Comparison of ENCODE assay signal across 10 cellular contexts in the genomic region with DNA sequence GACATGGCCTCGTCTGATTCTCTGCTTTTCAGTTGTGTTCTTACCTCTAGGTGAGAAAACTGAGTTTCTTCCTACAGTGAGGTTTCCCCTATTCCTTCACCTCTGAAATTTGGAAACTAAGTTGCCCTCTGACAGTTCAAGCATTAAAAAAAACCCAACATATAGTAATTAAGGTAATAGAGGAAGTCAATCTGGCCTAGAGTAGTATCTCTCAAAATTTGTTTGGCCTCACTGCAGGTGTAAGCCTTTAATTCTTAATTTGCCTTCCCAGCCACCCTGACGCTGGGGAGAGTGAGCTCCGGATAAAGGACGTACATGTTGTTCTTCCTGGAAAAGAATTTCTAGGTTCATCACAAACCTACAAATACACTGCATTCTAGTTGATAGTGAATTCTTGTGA. TPM values are rescaled to one million over a fixed set of nuclear protein-coding genes. Genes with fewer than 3 reads are reported as not detected.
DNase-seq lines count a peak whose midpoint lies in the region; ATAC-seq and TF ChIP-seq lines count a peak whose summit lies in the region.
"Had no signal": no experiment of that assay in that cellular context is flagged by ENCODE, and none has a peak within 500 bp of the region (broad histone marks: within the 10 kb centered on the region; RNA-seq: fewer than 3 reads in every experiment).

No MANE protein-coding gene starts in this region.

- H3K27me3 ChIP-seq in breast epithelium: no peaks in the 10 kb centered on the region

- DNase-seq in MCF 10A (ENCODE audit: unreplicated experiment) (no peak), breast epithelium (ENCODE audit: low spot score in 2 of 2) (no peak), SK-N-MC (ENCODE audit: low read depth, low spot score) (no peak), glutamatergic neuron (no peak), type B pancreatic cell (ENCODE audit: extremely low spot score, unreplicated experiment) (no peak)
- no peak for DNase-seq in effector CD4-positive, alpha-beta T cell
- DNase-seq: NCI-H446, substantia nigra had no signal

- CTCF ChIA-PET in MCF 10A (lab: Yijun Ruan, JAX): interaction anchor here (0.5 to 1.4 kb wide), 4 partner anchors 60 to 119 kb away, joined by 3 to 6 read pairs (median 4); a partner anchor contains a TSS

- BruUV-seq in MCF 10A (replicated peaks; lab: Mats Ljungman, UMichigan): no TSS peak

- no peak overlapping the region for H3K27ac Mint-ChIP-seq in MCF 10A (ENCODE audit: low read depth, unreplicated experiment)
- no peak overlapping the region for H3K27ac Mint-ChIP-seq in glutamatergic neuron (ENCODE audit: unreplicated experiment)
- H3K27ac Mint-ChIP-seq in type B pancreatic cell: peak overlapping the region; percentile 18

- H3K27ac ChIP-seq in breast epithelium: no peak overlapping the region
- peak overlapping the region; percentile 93; the same call in 1 of the 2 replicates for H3K27ac ChIP-seq in SK-N-MC

- TF ChIP-seq CTCF in MCF 10A (IDR thresholded peaks at IDR 0.05; ENCODE audit: unreplicated experiment) (no peak), breast epithelium (IDR thresholded peaks at IDR 0.05) (no peak), glutamatergic neuron (IDR thresholded peaks at IDR 0.05; ENCODE audit: partially characterized antibody, unreplicated experiment) (no peak), type B pancreatic cell (conservative IDR thresholded peaks at IDR 0.05) (no peak)

- ATAC-seq in HG02938 (IDR thresholded peaks at IDR 0.05; ENCODE audit: unreplicated experiment) (no peak), HG03378 (IDR thresholded peaks at IDR 0.05; ENCODE audit: unreplicated experiment) (no peak)

- H3K36me3 Mint-ChIP-seq in MCF 10A (ENCODE audit: insufficient read depth, unreplicated experiment): peaks cover 67% of the 10 kb centered on the region
- H3K36me3 Mint-ChIP-seq in glutamatergic neuron (ENCODE audit: unreplicated experiment): no peaks in the 10 kb centered on the region
- peaks cover 47% of the 10 kb centered on the region for H3K36me3 Mint-ChIP-seq in type B pancreatic cell

- H3K9ac ChIP-seq in SK-N-MC (ENCODE audit: insufficient read length): peak overlapping the region; percentile 80

- H3K4me1 Mint-ChIP-seq in MCF 10A (ENCODE audit: insufficient read depth, unreplicated experiment) (peaks cover 18% of the 10 kb centered on the region), glutamatergic neuron (ENCODE audit: low read depth, unreplicated experiment) (peaks cover 5% of the 10 kb centered on the region), type B pancreatic cell (ENCODE audit: unreplicated experiment) (peaks cover 38% of the 10 kb centered on the region)

- H3K36me3 ChIP-seq in breast epithelium (no peaks in the 10 kb centered on the region), SK-N-MC (ENCODE audit: insufficient read depth, low read length) (peaks cover 73% of the 10 kb centered on the region)

- no peaks in the 10 kb centered on the region for H3K9me3 Mint-ChIP-seq in MCF 10A (ENCODE audit: unreplicated experiment)
- no peaks in the 10 kb centered on the region for H3K9me3 Mint-ChIP-seq in glutamatergic neuron (ENCODE audit: unreplicated experiment)
- no peaks in the 10 kb centered on the region for H3K9me3 Mint-ChIP-seq in type B pancreatic cell

- H3K4me3 ChIP-seq in breast epithelium: no peak overlapping the region
- peak overlapping the region; percentile 85 for H3K4me3 ChIP-seq in SK-N-MC

- H3K4me1 ChIP-seq in breast epithelium: peaks cover 0 to 2% of the 10 kb centered on the region in 2 donors

- H3K9me3 ChIP-seq in breast epithelium (no peaks in the 10 kb centered on the region), SK-N-MC (ENCODE audit: low read depth, low read length) (no peaks in the 10 kb centered on the region)

- intact Hi-C loops in MCF 10A (cut with micrococcal nuclease) (loop anchor here (10.0 kb wide), 1 partner anchor 66 kb away; a partner anchor contains a TSS), breast epithelium (cut with DNase I; ENCODE audit: low total_unique reads) (loop anchor here (2.0 to 5.0 kb wide), 2 partner anchors 41 to 84 kb away; no protein-coding TSS in a partner anchor)

- no peaks in the 10 kb centered on the region for H3K27me3 Mint-ChIP-seq in MCF 10A (ENCODE audit: insufficient read depth, unreplicated experiment)
- peaks cover 4% of the 10 kb centered on the region for H3K27me3 Mint-ChIP-seq in glutamatergic neuron (ENCODE audit: unreplicated experiment)
- no peaks in the 10 kb centered on the region for H3K27me3 Mint-ChIP-seq in type B pancreatic cell

- no peak for TF ChIP-seq POLR2A in breast epithelium (IDR thresholded peaks at IDR 0.05)

- POLR2A ChIA-PET in MCF 10A (lab: Yijun Ruan, JAX): interaction anchor here (0.7 kb wide), 1 partner anchor 13 kb away, joined by 3 read pairs; no protein-coding TSS in a partner anchor

- H3K4me3 Mint-ChIP-seq in MCF 10A (ENCODE audit: unreplicated experiment) (peak overlapping the region; percentile 99), glutamatergic neuron (ENCODE audit: unreplicated experiment) (peak overlapping the region; percentile 96), type B pancreatic cell (peak overlapping the region; percentile 95)

RNA-seq across cellular contexts. Expression of a gene that starts 1.4 kb away (rescaled TPM):
- 59.5 and 66.5 TPM in 2 replicates for total RNA-seq in MCF 10A (2022)
- total RNA-seq in breast epithelium: 10 to 100 TPM; 15.5 to 33.4 (median 17.3) TPM
- total RNA-seq in glutamatergic neuron (ENCODE audit: unreplicated experiment): 38.5 TPM
- total RNA-seq in type B pancreatic cell (ENCODE audit: low replicate concordance): 51.6 and 85.1 TPM in 2 replicates

RNA-seq across cellular contexts. Expression of a gene that starts 6.5 kb away (rescaled TPM):
- total RNA-seq in MCF 10A (2022) (25.9 and 26.9 TPM in 2 replicates), breast epithelium (10 to 100 TPM; 43.4 to 86.2 (median 84.9) TPM), glutamatergic neuron (ENCODE audit: unreplicated experiment) (40.0 TPM), type B pancreatic cell (ENCODE audit: low replicate concordance) (63.6 and 76.3 TPM in 2 replicates)

RNA-seq across cellular contexts. Expression of a gene that starts 6.8 kb away (rescaled TPM):
- 115 and 122 TPM in 2 replicates for total RNA-seq in MCF 10A (2022)
- 100 to 1,000 TPM; 146 to 243 (median 177) TPM for total RNA-seq in breast epithelium
- total RNA-seq in glutamatergic neuron (ENCODE audit: unreplicated experiment): 58.8 TPM
- 97.4 and 103 TPM in 2 replicates for total RNA-seq in type B pancreatic cell (ENCODE audit: low replicate concordance)

RNA-seq across cellular contexts. Expression of a gene that starts 44.2 kb away (rescaled TPM):
- total RNA-seq in MCF 10A (2022): not detected in 2 replicates
- total RNA-seq in breast epithelium: under 1 TPM in 1 of 3 donors, not detected in 2; 0.33 TPM
- 1.3 TPM for total RNA-seq in glutamatergic neuron (ENCODE audit: unreplicated experiment)
- 0.19 and 0.53 TPM in 2 replicates for total RNA-seq in type B pancreatic cell (ENCODE audit: low replicate concordance)

RNA-seq across cellular contexts. Expression of a gene that starts 56.6 kb away (rescaled TPM):
- total RNA-seq in MCF 10A (2022) (not detected in 2 replicates), breast epithelium (not detected), glutamatergic neuron (ENCODE audit: unreplicated experiment) (not detected), type B pancreatic cell (ENCODE audit: low replicate concordance) (not detected in 2 replicates)
